In genomic region chr21:43975469-43976098, GRCh38 we compare ENCODE assay signal across 7 cellular contexts. TPM values are rescaled to one million over a fixed set of nuclear protein-coding genes. Genes with fewer than 3 reads are reported as not detected.
A peak's percentile ranks its signal among the peaks of the same experiment; 100 is the strongest.
DNase-seq lines count a peak whose midpoint lies in the region; ATAC-seq and TF ChIP-seq lines count a peak whose summit lies in the region.

No MANE protein-coding gene starts in this region.

- no peaks in the 10 kb centered on the region for H3K27me3 ChIP-seq in MG63

- no peaks in the 10 kb centered on the region for H3K9me3 Mint-ChIP-seq in activated naive CD8-positive, alpha-beta T cell treated with anti-CD3 and anti-CD28 coated beads, Interleukin-2, amount 50 U/mL, for 24 hours

- peak; percentile 92 for ATAC-seq in activated naive CD8-positive, alpha-beta T cell treated with anti-CD3 and anti-CD28 coated beads, Interleukin-2, amount 50 U/mL, for 24 hours
- peak; percentile 82 for ATAC-seq in left ventricle myocardium superior
- no peak for ATAC-seq in GM21526 (IDR thresholded peaks at IDR 0.05; ENCODE audit: low FRiP score, unreplicated experiment)

- H3K36me3 ChIP-seq in MG63, result peaks cover 54% of the 10 kb centered on the region

- H3K36me3 Mint-ChIP-seq in activated naive CD8-positive, alpha-beta T cell treated with anti-CD3 and anti-CD28 coated beads, Interleukin-2, amount 50 U/mL, for 24 hours (ENCODE audit: low read depth), result peaks cover 11% of the 10 kb centered on the region

- H3K27ac Mint-ChIP-seq in activated naive CD8-positive, alpha-beta T cell treated with anti-CD3 and anti-CD28 coated beads, Interleukin-2, amount 50 U/mL, for 24 hours, result peak overlapping the region; percentile 53

- no peaks in the 10 kb centered on the region for H3K27me3 Mint-ChIP-seq in activated naive CD8-positive, alpha-beta T cell treated with anti-CD3 and anti-CD28 coated beads, Interleukin-2, amount 50 U/mL, for 24 hours

- in situ Hi-C loops in GM13977 (cut with MboI; ENCODE audit: low pct_unique_long_range_greater_than_20kb, low sequenced_read_pairs, unreplicated experiment), result no loop called here

- intact Hi-C loops in left ventricle myocardium superior (cut with micrococcal nuclease), result no loop called here

- no peaks in the 10 kb centered on the region for H3K9me3 ChIP-seq in MG63

- TF ChIP-seq CTCF in GM13977 (IDR thresholded peaks at IDR 0.05; ENCODE audit: extremely low read depth, insufficient read depth, missing control alignments), result peak; percentile 95

- H3K4me3 Mint-ChIP-seq in activated naive CD8-positive, alpha-beta T cell treated with anti-CD3 and anti-CD28 coated beads, Interleukin-2, amount 50 U/mL, for 24 hours, result no peak overlapping the region

- peaks cover 6% of the 10 kb centered on the region for H3K4me1 Mint-ChIP-seq in activated naive CD8-positive, alpha-beta T cell treated with anti-CD3 and anti-CD28 coated beads, Interleukin-2, amount 50 U/mL, for 24 hours

- DNase-seq in GM13977 (ENCODE audit: low spot score) (peak; percentile 90), MG63 (peak; percentile 60), T-helper 1 cell (peak; percentile 53 to 76 (median 71)), left ventricle myocardium superior (peak; percentile 87), retina (peak; percentile 88)
- peak; percentile 85 for DNase-seq in activated naive CD8-positive, alpha-beta T cell treated with anti-CD3 and anti-CD28 coated beads, Interleukin-2, amount 50 U/mL, for 24 hours

- H3K4me3 ChIP-seq in MG63, result no peak overlapping the region

RNA-seq across cellular contexts. Expression of gene TRAPPC10, which starts 36.5 kb away (rescaled TPM):
- total RNA-seq in MG63 (2014; rRNA removed; shearing (Covaris generic); ENCODE audit: low replicate concordance), result 18.3 and 33.7 TPM in 2 replicates
- 17.5 TPM for total RNA-seq in left ventricle myocardium superior
